Comparison of ENCODE assay signal across 8 cellular contexts in genomic region chr3:52670621-52671521, GRCh38. TPM values are rescaled to one million over a fixed set of nuclear protein-coding genes. Genes with fewer than 3 reads are reported as not detected.
DNase-seq lines count a peak whose midpoint lies in the region; ATAC-seq and FAIRE-seq lines count a peak whose summit lies in the region.

No MANE protein-coding gene starts in this region.

- peaks cover 42% of the 10 kb centered on the region for H3K4me1 Mint-ChIP-seq in activated T-cell treated with anti-CD3 and anti-CD28 coated beads, Interleukin-2, amount 50 U/mL, for 24 hours (ENCODE audit: low read depth)

- H3K9me3 Mint-ChIP-seq in activated T-cell treated with anti-CD3 and anti-CD28 coated beads, Interleukin-2, amount 50 U/mL, for 24 hours = no peaks in the 10 kb centered on the region

- DNase-seq in Caki2 (ENCODE audit: low read depth) (peak; percentile 97), HTR-8/SVneo (ENCODE audit: insufficient read length, low spot score) (peak; percentile 90), Right ventricle myocardium superior (no peak), posterior vena cava (ENCODE audit: low spot score) (no peak), NCI-H345 (lab: John Stamatoyannopoulos, UW) (no peak)
- DNase-seq in activated T-cell treated with anti-CD3 and anti-CD28 coated beads, Interleukin-2, amount 50 U/mL, for 24 hours = peak; percentile 37
- DNase-seq in stimulated activated CD4-positive, alpha-beta T cell treated with anti-CD3 and anti-CD28 coated beads, Interleukin-4, amount 100 ng/mL, for 24 hours = peak; percentile 64

- peak; percentile 97 for FAIRE-seq in HTR-8/SVneo (lab: Jason Lieb, UNC)

- intact Hi-C loops in Right ventricle myocardium superior (cut with DNase I) = no loop called here
- intact Hi-C loops in posterior vena cava (cut with DNase I) = no loop called here

- H3K36me3 Mint-ChIP-seq in activated T-cell treated with anti-CD3 and anti-CD28 coated beads, Interleukin-2, amount 50 U/mL, for 24 hours (ENCODE audit: low read depth) = peaks cover 74% of the 10 kb centered on the region

- peak overlapping the region; percentile 95 for H3K27ac Mint-ChIP-seq in activated T-cell treated with anti-CD3 and anti-CD28 coated beads, Interleukin-2, amount 50 U/mL, for 24 hours

- ATAC-seq in GM21515 (IDR thresholded peaks at IDR 0.05; ENCODE audit: unreplicated experiment) (peak; percentile 60), Right ventricle myocardium superior (ENCODE audit: poor library complexity) (peak; percentile 66)

- peak overlapping the region; percentile 52 for H3K4me3 Mint-ChIP-seq in activated T-cell treated with anti-CD3 and anti-CD28 coated beads, Interleukin-2, amount 50 U/mL, for 24 hours

- H3K27me3 Mint-ChIP-seq in activated T-cell treated with anti-CD3 and anti-CD28 coated beads, Interleukin-2, amount 50 U/mL, for 24 hours = no peaks in the 10 kb centered on the region

- in situ Hi-C loops in Caki2 (cut with HindIII; ENCODE audit: low pct_unique_long_range_greater_than_20kb, low sequenced_read_pairs) = no loop called here

RNA-seq across cellular contexts. Expression of gene PBRM1, which starts 14.8 kb away (rescaled TPM):
- 3.4 and 4.4 TPM in 2 replicates for total RNA-seq in Caki2 (2014; rRNA removed; shearing (Covaris generic); ENCODE audit: low replicate concordance)
- 45.1 TPM for total RNA-seq in Right ventricle myocardium superior
- total RNA-seq in posterior vena cava = 10 to 100 TPM; 63.8 to 78.1 TPM

RNA-seq across cellular contexts. Expression of gene GNL3, which starts 15.0 kb away (rescaled TPM):
- total RNA-seq in Caki2 (2014; rRNA removed; shearing (Covaris generic); ENCODE audit: low replicate concordance) = 95.6 and 127 TPM in 2 replicates
- total RNA-seq in Right ventricle myocardium superior (27.2 TPM), posterior vena cava (10 to 100 TPM; 46.1 to 50.5 TPM)

RNA-seq across cellular contexts. Expression of gene GLT8D1, which starts 34.7 kb away (rescaled TPM):
- 60.8 and 82.8 TPM in 2 replicates for total RNA-seq in Caki2 (2014; rRNA removed; shearing (Covaris generic); ENCODE audit: low replicate concordance)
- 29.7 TPM for total RNA-seq in Right ventricle myocardium superior
- 10 to 100 TPM; 33.5 to 55.9 TPM for total RNA-seq in posterior vena cava

RNA-seq across cellular contexts. Expression of gene SPCS1, which starts 35.0 kb away (rescaled TPM):
- 66.9 and 83.5 TPM in 2 replicates for total RNA-seq in Caki2 (2014; rRNA removed; shearing (Covaris generic); ENCODE audit: low replicate concordance)
- total RNA-seq in Right ventricle myocardium superior (78.7 TPM), posterior vena cava (10 to 100 TPM; 63.9 to 70.2 TPM)

Comparison
In these comparisons a context has a peak if more than half of its experiments do, and no peak if none do; other contexts are left out.
1. DNase-seq: peak in Caki2 (single experiment), HTR-8/SVneo (single experiment), activated T-cell treated with anti-CD3 and anti-CD28 coated beads, Interleukin-2, amount 50 U/mL, for 24 hours (single experiment) and stimulated activated CD4-positive, alpha-beta T cell treated with anti-CD3 and anti-CD28 coated beads, Interleukin-4, amount 100 ng/mL, for 24 hours (single experiment); none in Right ventricle myocardium superior (single experiment), posterior vena cava (single experiment) and NCI-H345 (single experiment).